36 cellular contexts compared by ENCODE assay signal in the genomic region with DNA sequence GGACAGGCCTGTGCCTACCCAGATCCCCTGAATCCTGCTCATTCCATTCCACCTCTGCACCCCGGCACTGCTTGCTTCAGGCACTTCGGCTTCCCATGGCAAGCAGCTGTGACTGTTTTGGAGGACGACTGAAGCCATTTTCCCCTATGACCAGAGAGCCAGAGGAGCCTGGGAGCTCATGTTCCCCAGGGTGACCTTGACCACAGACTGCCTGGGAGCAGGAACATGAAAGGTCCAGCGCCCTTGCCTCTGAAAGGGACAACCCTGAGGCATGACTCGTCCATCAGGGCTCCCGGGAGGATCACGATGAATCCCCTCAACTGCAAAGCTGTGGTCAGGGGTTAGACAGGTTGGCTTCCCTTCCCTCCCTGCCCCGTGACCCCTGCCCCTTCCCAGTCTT. TPM values are rescaled to one million over a fixed set of nuclear protein-coding genes. Genes with fewer than 3 reads are reported as not detected.
"Had no signal": no experiment of that assay in that cellular context is flagged by ENCODE, and none has a peak within 500 bp of the region (broad histone marks: within the 10 kb centered on the region; RNA-seq: fewer than 3 reads in every experiment).

No MANE protein-coding gene starts in this region.

- H3K36me3 ChIP-seq: neutrophil, pancreas, prostate gland, spleen, suprapubic skin, tibial artery, transverse colon, upper lobe of right lung, uterus had no signal

- FAIRE-seq: pancreas had no signal

- H3K9me3 ChIP-seq: neutrophil, pancreas, prostate gland, spleen, suprapubic skin, testis, tibial artery, transverse colon, upper lobe of right lung, uterus had no signal

- H3K4me3 Mint-ChIP-seq: naive thymus-derived CD4-positive, alpha-beta T cell; natural killer cell; nephron; stimulated activated memory B cell treated with anti-CD40 and anti-IgM and Interleukin-4, amounts not matched to agents 10 μg/mL and 1 μg/mL and 100 μg/mL, for 72 hours; stimulated activated naive CD8-positive, alpha-beta T cell treated with anti-CD3 and anti-CD28 coated beads, Interleukin-15, amount 100 ng/mL, for 72 hours; type B pancreatic cell had no signal

- H3K9me3 Mint-ChIP-seq: natural killer cell; nephron; stimulated activated memory B cell treated with anti-CD40 and anti-IgM and Interleukin-4, amounts not matched to agents 10 μg/mL and 1 μg/mL and 100 μg/mL, for 72 hours; stimulated activated naive CD8-positive, alpha-beta T cell treated with anti-CD3 and anti-CD28 coated beads, Interleukin-15, amount 100 ng/mL, for 72 hours; type B pancreatic cell had no signal

- H3K27ac Mint-ChIP-seq: naive thymus-derived CD4-positive, alpha-beta T cell; natural killer cell; nephron; stimulated activated memory B cell treated with anti-CD40 and anti-IgM and Interleukin-4, amounts not matched to agents 10 μg/mL and 1 μg/mL and 100 μg/mL, for 72 hours; stimulated activated naive CD8-positive, alpha-beta T cell treated with anti-CD3 and anti-CD28 coated beads, Interleukin-15, amount 100 ng/mL, for 72 hours; type B pancreatic cell had no signal

- H3K4me2 ChIP-seq: smooth muscle cell had no signal

- H3K4me1 ChIP-seq: pancreas, prostate gland, spleen, suprapubic skin, testis, tibial artery, transverse colon, upper lobe of right lung, uterus had no signal

- DNase-seq: naive thymus-derived CD4-positive, alpha-beta T cell; natural killer cell; nucleus accumbens; pancreas; right cardiac atrium; spleen; stimulated activated CD4-positive, alpha-beta T cell treated with anti-CD3 and anti-CD28 coated beads, Interleukin-12 subunit alpha, Interleukin-12 subunit beta, amount 100 ng/mL, for 4 hours; stimulated activated CD4-positive, alpha-beta T cell treated with anti-CD3 and anti-CD28 coated beads, Interleukin-1b, Interleukin-23, amount 100 ng/mL, for 48 hours; stimulated activated CD4-positive, alpha-beta T cell treated with anti-CD3 and anti-CD28 coated beads, Interleukin-4, amount 100 ng/mL, for 1 hour; stimulated activated CD4-positive, alpha-beta T cell treated with anti-CD3 and anti-CD28 coated beads, Interleukin-4, amount 100 ng/mL, for 4 hours; stimulated activated CD8-positive, alpha-beta memory T cell treated with anti-CD3 and anti-CD28 coated beads, Interleukin-4, amount 100 ng/mL, for 48 hours; stimulated activated naive CD4-positive, alpha-beta T cell; stimulated activated naive CD8-positive, alpha-beta T cell treated with anti-CD3 and anti-CD28 coated beads, Interleukin-15, amount 100 ng/mL, for 72 hours; stimulated activated naive CD8-positive, alpha-beta T cell treated with anti-CD3 and anti-CD28 coated beads, Interleukin-15, Interleukin-2, amounts not matched to agents 100 U/mL and 50 U/mL, for 24 hours; substantia nigra; testis; tibial artery; transverse colon; upper lobe of right lung; uterus had no signal

- H3K27me3 ChIP-seq: testis had no signal

- H3K36me3 Mint-ChIP-seq: naive thymus-derived CD4-positive, alpha-beta T cell; natural killer cell; stimulated activated memory B cell treated with anti-CD40 and anti-IgM and Interleukin-4, amounts not matched to agents 10 μg/mL and 1 μg/mL and 100 μg/mL, for 72 hours; type B pancreatic cell had no signal

- H3K27ac ChIP-seq: neutrophil, pancreas, prostate gland, skin epidermis, spleen, suprapubic skin, testis, tibial artery, transverse colon, upper lobe of right lung, uterus had no signal

- H3K4me3 ChIP-seq: pancreas, prostate gland, skin epidermis, smooth muscle cell, spleen, suprapubic skin, testis, tibial artery, transverse colon, upper lobe of right lung, uterus had no signal

- H3K4me1 Mint-ChIP-seq: naive thymus-derived CD4-positive, alpha-beta T cell; nephron; stimulated activated memory B cell treated with anti-CD40 and anti-IgM and Interleukin-4, amounts not matched to agents 10 μg/mL and 1 μg/mL and 100 μg/mL, for 72 hours had no signal

RNA-seq across cellular contexts. Expression of a gene that starts 16.7 kb away (rescaled TPM):
- total RNA-seq: naive thymus-derived CD4-positive, alpha-beta T cell; osteocyte; posterior vena cava; prostate gland; pulmonary artery endothelial cell; right cardiac atrium; sciatic nerve; smooth muscle cell; spleen; suprapubic skin; upper lobe of right lung; urinary bladder; uterus had no signal
- polyA plus RNA-seq: naive thymus-derived CD4-positive, alpha-beta T cell; neural cell; right cardiac atrium; smooth muscle cell; spleen; thymus; urinary bladder had no signal

RNA-seq across cellular contexts. Expression of a gene that starts 28.9 kb away (rescaled TPM):
- total RNA-seq: naive thymus-derived CD4-positive, alpha-beta T cell; natural killer cell; omental fat pad; osteocyte; posterior vena cava; pulmonary artery endothelial cell; right cardiac atrium; sciatic nerve; smooth muscle cell; spleen; suprapubic skin; upper lobe of right lung; urinary bladder; uterus had no signal
- polyA plus RNA-seq: neural cell, right cardiac atrium, smooth muscle cell, urinary bladder had no signal
